In the genomic region with DNA sequence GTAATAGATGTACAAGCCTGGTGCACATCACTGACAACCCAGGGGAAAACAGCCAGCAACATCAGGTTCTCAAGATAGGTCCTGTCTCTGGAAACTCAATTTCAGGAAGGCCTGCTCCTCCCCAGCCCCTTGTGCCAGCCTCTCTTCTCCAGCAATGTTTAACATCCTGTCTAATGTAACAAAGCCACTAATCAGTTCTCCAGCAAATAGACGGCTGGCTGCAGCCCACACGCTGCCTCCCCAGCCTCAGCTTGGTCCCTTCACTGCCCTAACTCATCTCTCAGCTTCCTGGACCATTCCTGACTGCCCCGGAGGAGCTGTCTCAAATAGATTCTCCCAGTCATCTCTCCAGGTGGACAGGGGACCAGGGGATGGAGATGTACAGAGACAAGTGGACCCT, we compare ENCODE assay signal across 11 cellular contexts. TPM values are rescaled to one million over a fixed set of nuclear protein-coding genes. Genes with fewer than 3 reads are reported as not detected.
DNase-seq lines count a peak whose midpoint lies in the region; ATAC-seq and TF ChIP-seq lines count a peak whose summit lies in the region.
"Had no signal": no experiment of that assay in that cellular context is flagged by ENCODE, and none has a peak within 500 bp of the region (broad histone marks: within the 10 kb centered on the region; RNA-seq: fewer than 3 reads in every experiment).

No MANE protein-coding gene starts in this region.

- H3K4me1 Mint-ChIP-seq in chondrocyte (ENCODE audit: low read depth): peaks cover 71% of the 10 kb centered on the region

- H3K27me3 Mint-ChIP-seq in chondrocyte (ENCODE audit: low read depth): no peaks in the 10 kb centered on the region

- ATAC-seq in GM21526 (IDR thresholded peaks at IDR 0.05; ENCODE audit: low FRiP score, unreplicated experiment) (no peak), GM18517 (IDR thresholded peaks at IDR 0.05; ENCODE audit: unreplicated experiment) (no peak), GM18519 (IDR thresholded peaks at IDR 0.05; ENCODE audit: low FRiP score, unreplicated experiment) (no peak)

- no peak overlapping the region for H3K4me3 ChIP-seq in mucosa of rectum (ENCODE audit: low read length in 2 of 2)
- H3K4me3 ChIP-seq in thymus (ENCODE audit: low read length): no peak overlapping the region
- H3K4me3 ChIP-seq: MG63 had no signal

- H3K36me3 Mint-ChIP-seq in chondrocyte (ENCODE audit: low read depth): peaks cover 14% of the 10 kb centered on the region

- H3K27ac ChIP-seq in mucosa of rectum (ENCODE audit: low read depth in 2 of 2, low read length in 2 of 2): peak overlapping the region; percentile 86 to 88
- peak overlapping the region; percentile 15 for H3K27ac ChIP-seq in thymus (ENCODE audit: low read depth)

- H3K27me3 ChIP-seq in mucosa of rectum (ENCODE audit: control insufficient read depth in 2 of 2, insufficient read depth in 2 of 2, low read length in 2 of 2) (no peaks in the 10 kb centered on the region), thymus (ENCODE audit: control insufficient read depth, insufficient read depth) (peaks cover 2% of the 10 kb centered on the region)
- H3K27me3 ChIP-seq: MG63 had no signal

- H3K9ac ChIP-seq in mucosa of rectum (ENCODE audit: low read depth in 1 of 2, low read length in 2 of 2): peak overlapping the region; percentile 38 to 59

- peak overlapping the region; percentile 96 for H3K27ac Mint-ChIP-seq in chondrocyte (ENCODE audit: unreplicated experiment)
- H3K27ac Mint-ChIP-seq: T-helper 1 cell treated with Interleukin-12 subunit alpha and Interleukin-12 subunit beta and Interleukin-4 antibody, amounts not matched to agents 30 μg/mL and 1 μg/mL, for 36 hours had no signal

- DNase-seq in NCI-H69 (lab: John Stamatoyannopoulos, UW): peak; percentile 24
- DNase-seq in chondrocyte (ENCODE audit: low spot score): no peak
- DNase-seq in NOMO-1 treated with DMSO at 0.1 percent for 48 hours (lab: John Stamatoyannopoulos, UW; ENCODE audit: unreplicated experiment): no peak
- DNase-seq: DMS 273 treated with DMSO at 0.1 percent for 48 hours, MG63 had no signal

- no peaks in the 10 kb centered on the region for H3K9me3 Mint-ChIP-seq in chondrocyte (ENCODE audit: low read depth)
- H3K9me3 Mint-ChIP-seq: T-helper 1 cell treated with Interleukin-12 subunit alpha and Interleukin-12 subunit beta and Interleukin-4 antibody, amounts not matched to agents 30 μg/mL and 1 μg/mL, for 36 hours had no signal

- 78% methylated on average over 3 of the region's 3 CpGs for WGBS in thymus

- no peak overlapping the region for H3K4me3 Mint-ChIP-seq in chondrocyte (ENCODE audit: unreplicated experiment)
- H3K4me3 Mint-ChIP-seq: T-helper 1 cell treated with Interleukin-12 subunit alpha and Interleukin-12 subunit beta and Interleukin-4 antibody, amounts not matched to agents 30 μg/mL and 1 μg/mL, for 36 hours had no signal

- H3K9me3 ChIP-seq in mucosa of rectum (ENCODE audit: control insufficient read depth in 2 of 2, low read length in 2 of 2): no peaks in the 10 kb centered on the region
- no peaks in the 10 kb centered on the region for H3K9me3 ChIP-seq in thymus (ENCODE audit: control insufficient read depth)
- H3K9me3 ChIP-seq: MG63 had no signal

- H3K36me3 ChIP-seq in mucosa of rectum (ENCODE audit: control insufficient read depth in 2 of 2, insufficient read depth in 2 of 2, low read length in 2 of 2) (peaks cover 10 to 13% of the 10 kb centered on the region in 2 donors), thymus (ENCODE audit: control insufficient read depth, insufficient read depth) (no peaks in the 10 kb centered on the region)

- no peak for TF ChIP-seq CTCF in chondrocyte (IDR thresholded peaks at IDR 0.05)

- peaks cover 39 to 50% of the 10 kb centered on the region in 2 donors for H3K4me1 ChIP-seq in mucosa of rectum (ENCODE audit: control insufficient read depth in 2 of 2, insufficient read depth in 2 of 2, low read length in 2 of 2)
- no peaks in the 10 kb centered on the region for H3K4me1 ChIP-seq in thymus (ENCODE audit: control insufficient read depth, insufficient read depth, low read length)

RNA-seq across cellular contexts. Expression of a gene that starts 37.8 kb away (rescaled TPM):
- 546 to 709 TPM (median 571 TPM) in 3 replicates for total RNA-seq in chondrocyte
- 4,277 TPM for polyA plus RNA-seq in thymus

RNA-seq across cellular contexts. Expression of a gene that starts 37.9 kb away (rescaled TPM):
- total RNA-seq in chondrocyte: 5.3 to 7.2 TPM (median 5.9 TPM) in 3 replicates
- 2.7 TPM for polyA plus RNA-seq in thymus
